Comparison of ENCODE assay signal across 11 cellular contexts in genomic region chr1:208997726-208998312, GRCh38.
DNase-seq lines count a peak whose midpoint lies in the region; ATAC-seq, FAIRE-seq and TF ChIP-seq lines count a peak whose summit lies in the region.
"Had no signal": no experiment of that assay in that cellular context is flagged by ENCODE, and none has a peak within 500 bp of the region (broad histone marks: within the 10 kb centered on the region; RNA-seq: fewer than 3 reads in every experiment).

No MANE protein-coding gene starts in this region.

- H3K27me3 ChIP-seq in GM06990 (replicated peaks; ENCODE audit: control insufficient read depth, insufficient read depth, low read length) (no peaks in the 10 kb centered on the region), SK-N-SH (ENCODE audit: insufficient read depth) (no peaks in the 10 kb centered on the region), pancreas (no peaks in the 10 kb centered on the region)

- H3K4me1 ChIP-seq in SK-N-SH (ENCODE audit: control insufficient read depth in 1 of 2, insufficient read depth in 2 of 2, low read depth in 1 of 2, low read length in 1 of 2) = peaks cover 0 to 11% of the 10 kb centered on the region in 2 experiments; a peak in 1 of 4 replicates
- no peaks in the 10 kb centered on the region for H3K4me1 ChIP-seq in mucosa of descending colon (ENCODE audit: low read depth)
- no peaks in the 10 kb centered on the region for H3K4me1 ChIP-seq in pancreas
- H3K4me1 ChIP-seq: prostate gland had no signal

- DNase-seq in AG04449 (ENCODE audit: low read depth, low spot score) = no peak
- DNase-seq in GM06990 (ENCODE audit: extremely low read depth, insufficient read length) = no peak
- DNase-seq in SK-N-SH = peak; percentile 53
- peak; percentile 12 for DNase-seq in foreskin melanocyte
- DNase-seq in mucosa of descending colon = no peak
- no peak for DNase-seq in NCI-H446 treated with DMSO at 0.1 percent for 48 hours (lab: John Stamatoyannopoulos, UW)
- DNase-seq in pancreas = no peak
- DNase-seq: cortex of kidney, NCI-H2227 treated with DMSO at 0.1 percent for 48 hours had no signal

- no peak for FAIRE-seq in pancreas (lab: Jason Lieb, UNC)

- H3K79me2 ChIP-seq in SK-N-SH (ENCODE audit: insufficient read depth) = no peaks in the 10 kb centered on the region

- H3K27ac ChIP-seq in SK-N-SH (ENCODE audit: low read depth in 2 of 2, low read length in 1 of 2) = peak overlapping the region in 1 of 2 experiments; percentile 71; a peak in 2 of 4 replicates
- H3K27ac ChIP-seq in pancreas = no peak overlapping the region
- H3K27ac ChIP-seq: prostate gland had no signal

- ATAC-seq in HG02763 (IDR thresholded peaks at IDR 0.05; ENCODE audit: unreplicated experiment) = no peak
- ATAC-seq in mucosa of descending colon = no peak
- ATAC-seq in pancreas = no peak

- H3K4me3 ChIP-seq in AG04449 (ENCODE audit: low read depth, low read length) (no peak overlapping the region), GM06990 (replicated peaks; ENCODE audit: low read depth, low read length) (no peak overlapping the region), SK-N-SH (ENCODE audit: low read depth in 2 of 2, low read length in 1 of 2) (no peak overlapping the region), mucosa of descending colon (no peak overlapping the region), pancreas (no peak overlapping the region)
- H3K4me3 ChIP-seq: prostate gland had no signal

- intact Hi-C loops in mucosa of descending colon (cut with DNase I, micrococcal nuclease) = no loop called here
- intact Hi-C loops in pancreas (cut with DNase I) = no loop called here

- TF ChIP-seq EP300 in SK-N-SH (IDR thresholded peaks at IDR 0.05; ENCODE audit: borderline replicate concordance in 1 of 2, low read depth in 1 of 2, low read length in 1 of 2) = peak in 1 of 2 experiments; percentile 60; a peak in 1 of 4 replicates

- H3K9ac ChIP-seq in SK-N-SH = no peak overlapping the region

- no peaks in the 10 kb centered on the region for H3F3A ChIP-seq in SK-N-SH (replicated peaks; ENCODE audit: insufficient read depth)

- TF ChIP-seq CTCF in AG04449 (IDR thresholded peaks at IDR 0.05; ENCODE audit: insufficient read depth, low read length, missing control alignments) (peak; percentile 40), GM06990 (IDR thresholded peaks at IDR 0.05; ENCODE audit: insufficient read depth, low read length, poor library complexity, severe bottlenecking) (peak; percentile 32), SK-N-SH (IDR thresholded peaks at IDR 0.05) (peak; percentile 67), mucosa of descending colon (IDR thresholded peaks at IDR 0.05) (no peak), pancreas (IDR thresholded peaks at IDR 0.05) (no peak)

- no peaks in the 10 kb centered on the region for H3K9me3 ChIP-seq in SK-N-SH
- no peaks in the 10 kb centered on the region for H3K9me3 ChIP-seq in mucosa of descending colon
- H3K9me3 ChIP-seq in pancreas = no peaks in the 10 kb centered on the region
- H3K9me3 ChIP-seq: prostate gland had no signal

- TF ChIP-seq RAD21 in SK-N-SH (IDR thresholded peaks at IDR 0.05; ENCODE audit: low read length) = peak; percentile 66

- POLR2A ChIA-PET in AG04449 (lab: Yijun Ruan, JAX) = no interaction called here
- POLR2A ChIA-PET in SK-N-SH (lab: Yijun Ruan, JAX) = no interaction called here

- 68% methylated on average over 2 of the region's 2 CpGs for WGBS in SK-N-SH (ENCODE audit: low lambda C conversion rate)
- 84 to 85% methylated on average over 2 of the region's 2 CpGs for WGBS in pancreas, 2 donors

- no peaks in the 10 kb centered on the region for H3K36me3 ChIP-seq in GM06990 (ENCODE audit: control insufficient read depth, insufficient read depth, low read length)
- H3K36me3 ChIP-seq in SK-N-SH (replicated peaks in 1 of 2; ENCODE audit: control insufficient read depth in 1 of 2, insufficient read depth in 2 of 2, low read length in 1 of 2) = no peaks in the 10 kb centered on the region
- H3K36me3 ChIP-seq in mucosa of descending colon (ENCODE audit: low read depth) = no peaks in the 10 kb centered on the region
- H3K36me3 ChIP-seq in pancreas = no peaks in the 10 kb centered on the region
- H3K36me3 ChIP-seq: prostate gland had no signal

- no peaks in the 10 kb centered on the region for H3K9me2 ChIP-seq in SK-N-SH

- no peaks in the 10 kb centered on the region for H4K20me1 ChIP-seq in SK-N-SH (ENCODE audit: insufficient read depth)

- no peak overlapping the region for H2AFZ ChIP-seq in SK-N-SH (ENCODE audit: low read depth)

- CTCF ChIA-PET in AG04449 (lab: Yijun Ruan, JAX) (no interaction called here), SK-N-SH (lab: Yijun Ruan, JAX) (interaction anchor here (0.6 to 2.0 kb wide), 14 partner anchors 9 to 348 kb away, joined by 3 to 18 read pairs (median 4); no protein-coding TSS in a partner anchor)

- H3K4me2 ChIP-seq in SK-N-SH = no peak overlapping the region

TF ChIP-seq in SK-N-SH, 30 proteins besides CTCF, POLR2A, EP300 and RAD21:
- TF ChIP-seq SMC3 (IDR thresholded peaks at IDR 0.05; ENCODE audit: low read depth, low read length) (peak; percentile 34), RXRA (IDR thresholded peaks at IDR 0.05; ENCODE audit: borderline replicate concordance, low read depth) (no peak), RCOR1 (IDR thresholded peaks at IDR 0.05; ENCODE audit: low read length) (peak; percentile 63; the same call in 1 of the 2 replicates)

Comparison
In these comparisons a context has a peak if more than half of its experiments do, and no peak if none do; other contexts are left out.
1. DNase-seq: peak in SK-N-SH (single experiment) and foreskin melanocyte (single experiment); none in AG04449 (single experiment), GM06990 (single experiment), mucosa of descending colon (0 of 3), NCI-H446 treated with DMSO at 0.1 percent for 48 hours (single experiment) and pancreas (0 of 6).
2. CTCF ChIP-seq: peak in AG04449 (single experiment), GM06990 (single experiment) and SK-N-SH (single experiment); none in mucosa of descending colon (single experiment) and pancreas (0 of 4).